In the genomic region with DNA sequence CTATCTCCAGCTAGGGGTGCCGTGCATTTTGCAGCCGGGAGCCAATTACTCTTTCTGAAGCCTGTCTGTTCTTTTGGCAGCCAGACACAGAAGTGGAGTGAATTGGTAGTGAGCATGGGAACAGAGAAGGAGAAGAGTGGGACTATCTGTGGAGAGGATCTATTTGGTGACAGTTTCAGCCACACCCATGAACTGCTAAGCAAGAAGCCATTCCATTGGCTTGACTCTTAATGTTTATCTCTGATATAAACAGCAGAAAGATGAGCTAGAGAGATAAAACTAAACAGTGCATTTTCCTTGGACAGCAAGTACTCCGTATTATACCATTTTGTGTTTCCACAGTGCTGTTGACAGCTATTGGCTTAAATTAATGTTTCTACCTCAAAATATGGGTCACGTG, we compare ENCODE assay signal across 19 cellular contexts.
DNase-seq lines count a peak whose midpoint lies in the region; ATAC-seq and TF ChIP-seq lines count a peak whose summit lies in the region.
"Had no signal": no experiment of that assay in that cellular context is flagged by ENCODE, and none has a peak within 500 bp of the region (broad histone marks: within the 10 kb centered on the region; RNA-seq: fewer than 3 reads in every experiment).

No MANE protein-coding gene starts in this region.

- no peaks in the 10 kb centered on the region for H3K27me3 ChIP-seq in HL-60 (ENCODE audit: insufficient read depth, poor library complexity, severe bottlenecking)
- H3K27me3 ChIP-seq in osteoblast (ENCODE audit: insufficient read depth, low read length) = no peaks in the 10 kb centered on the region
- H3K27me3 ChIP-seq: SJCRH30 had no signal

- CTCF ChIA-PET in WTC11 (lab: Charles Lee) = no interaction called here

- no peaks in the 10 kb centered on the region for H3K9me3 ChIP-seq in osteoblast (ENCODE audit: low read depth, low read length)
- H3K9me3 ChIP-seq: Caco-2 had no signal

- H2AFZ ChIP-seq in osteoblast (ENCODE audit: low read length) = peak overlapping the region; percentile 41

- intact Hi-C loops in CD14-positive monocyte (cut with micrococcal nuclease) = no loop called here

- H3K4me1 Mint-ChIP-seq in CD14-positive monocyte (peaks cover 67% of the 10 kb centered on the region), glutamatergic neuron (ENCODE audit: low read depth, unreplicated experiment) (no peaks in the 10 kb centered on the region), WTC11 (no peaks in the 10 kb centered on the region)
- H3K4me1 Mint-ChIP-seq: CD4-positive, CD25-positive, alpha-beta regulatory T cell had no signal

- no peak for TF ChIP-seq CTCF in CD14-positive monocyte (IDR thresholded peaks at IDR 0.05)
- TF ChIP-seq CTCF in HL-60 (IDR thresholded peaks at IDR 0.05; ENCODE audit: insufficient read depth, low read length) = no peak
- no peak for TF ChIP-seq CTCF in osteoblast (IDR thresholded peaks at IDR 0.05; ENCODE audit: extremely low read depth, low read depth, low read length)
- TF ChIP-seq CTCF in glutamatergic neuron (IDR thresholded peaks at IDR 0.05; ENCODE audit: partially characterized antibody, unreplicated experiment) = no peak
- TF ChIP-seq CTCF in WTC11 (IDR thresholded peaks at IDR 0.05) = no peak

- DNase-seq in CD14-positive monocyte (ENCODE audit: low spot score) (no peak), HL-60 (ENCODE audit: low read depth in 1 of 2, low spot score in 1 of 2) (no peak), amniotic epithelial cell (ENCODE audit: low read depth) (peak; percentile 16), osteoblast (ENCODE audit: insufficient read length, low spot score, missing footprints) (no peak), foreskin melanocyte (no peak), glutamatergic neuron (no peak), WTC11 (ENCODE audit: low spot score) (no peak)
- DNase-seq: Caco-2; CD4-positive, CD25-positive, alpha-beta regulatory T cell; DMS153; KBM-7; NCI-H1105 treated with DMSO at 0.1 percent for 48 hours; NCI-H187; NCI-H345; NCI-H69; SJCRH30 had no signal

- H3K4me3 Mint-ChIP-seq in CD14-positive monocyte = no peak overlapping the region
- no peak overlapping the region for H3K4me3 Mint-ChIP-seq in glutamatergic neuron (ENCODE audit: unreplicated experiment)
- H3K4me3 Mint-ChIP-seq in WTC11 = no peak overlapping the region
- H3K4me3 Mint-ChIP-seq: CD4-positive, CD25-positive, alpha-beta regulatory T cell had no signal

- H3K27ac ChIP-seq in HL-60 (replicated peaks) = peak overlapping the region; percentile 52
- no peak overlapping the region for H3K27ac ChIP-seq in osteoblast (ENCODE audit: low read depth, low read length)
- H3K27ac ChIP-seq: RWPE1, SJCRH30 had no signal

- H3K79me2 ChIP-seq in osteoblast (ENCODE audit: insufficient read depth, low read length) = no peaks in the 10 kb centered on the region

- no peak overlapping the region for H3K4me2 ChIP-seq in osteoblast (ENCODE audit: insufficient read depth, low read length)

- H3K4me1 ChIP-seq in osteoblast (ENCODE audit: insufficient read depth, low read length) = peaks cover 34% of the 10 kb centered on the region
- H3K4me1 ChIP-seq: Caco-2, SJCRH30 had no signal

- H3K36me3 ChIP-seq in osteoblast (ENCODE audit: insufficient read depth, low read length) = no peaks in the 10 kb centered on the region
- H3K36me3 ChIP-seq: SJCRH30 had no signal

- H3K9me3 Mint-ChIP-seq in CD14-positive monocyte = peaks cover 2 to 15% (median 13%) of the 10 kb centered on the region in 7 donors
- H3K9me3 Mint-ChIP-seq in glutamatergic neuron (ENCODE audit: unreplicated experiment) = no peaks in the 10 kb centered on the region
- peaks cover 17% of the 10 kb centered on the region for H3K9me3 Mint-ChIP-seq in WTC11

- POLR2A ChIA-PET in WTC11 (lab: Charles Lee) = no interaction called here

- H3K4me3 ChIP-seq in HL-60 (replicated peaks; ENCODE audit: insufficient read depth, low read length) (no peak overlapping the region), osteoblast (ENCODE audit: insufficient read depth, low read length) (no peak overlapping the region)
- H3K4me3 ChIP-seq: SJCRH30 had no signal

- H3K27ac Mint-ChIP-seq in CD14-positive monocyte (peak overlapping the region in 6 of 7 donors; percentile 61 to 81 (median 72)), glutamatergic neuron (ENCODE audit: unreplicated experiment) (no peak overlapping the region), WTC11 (no peak overlapping the region)
- H3K27ac Mint-ChIP-seq: CD4-positive, CD25-positive, alpha-beta regulatory T cell had no signal

- ATAC-seq in GM21526 (IDR thresholded peaks at IDR 0.05; ENCODE audit: low FRiP score, unreplicated experiment) (no peak), WTC11 (no peak)
- ATAC-seq: HCT116 had no signal

- no peaks in the 10 kb centered on the region for H4K20me1 ChIP-seq in osteoblast (ENCODE audit: insufficient read depth, low read length)

- H3K27me3 Mint-ChIP-seq in CD14-positive monocyte (ENCODE audit: low read depth in 3 of 3) = peaks cover 0 to 2% (median 0%) of the 10 kb centered on the region in 3 donors
- no peaks in the 10 kb centered on the region for H3K27me3 Mint-ChIP-seq in glutamatergic neuron (ENCODE audit: unreplicated experiment)
- H3K27me3 Mint-ChIP-seq in WTC11 (ENCODE audit: low read depth) = peaks cover 3% of the 10 kb centered on the region; the same call in 1 of the 2 replicates

- peaks cover 0 to 8% of the 10 kb centered on the region in 2 donors for H3K36me3 Mint-ChIP-seq in CD14-positive monocyte
- H3K36me3 Mint-ChIP-seq in glutamatergic neuron (ENCODE audit: unreplicated experiment) = no peaks in the 10 kb centered on the region
- H3K36me3 Mint-ChIP-seq in WTC11 = peaks cover 10% of the 10 kb centered on the region
- H3K36me3 Mint-ChIP-seq: CD4-positive, CD25-positive, alpha-beta regulatory T cell had no signal

TF ChIP-seq in WTC11, 78 proteins besides CTCF, POLR2A, EP300 and RAD21:
- TF ChIP-seq ZNF532 (CRISPR knock-in tag; IDR thresholded peaks at IDR 0.05; ENCODE audit: borderline replicate concordance) = no peak
- TF ChIP-seq ZNF138 (CRISPR knock-in tag; conservative IDR thresholded peaks at IDR 0.05) = no peak
- no peak for TF ChIP-seq TEAD4 (CRISPR knock-in tag; IDR thresholded peaks at IDR 0.05)

Comparison
In these comparisons a context has a peak if more than half of its experiments do, and no peak if none do; other contexts are left out.
1. H3K27ac Mint-ChIP-seq: peak in CD14-positive monocyte (6 of 7); none in glutamatergic neuron (single experiment) and WTC11 (single experiment).